10 cellular contexts compared by ENCODE assay signal in the genomic region with DNA sequence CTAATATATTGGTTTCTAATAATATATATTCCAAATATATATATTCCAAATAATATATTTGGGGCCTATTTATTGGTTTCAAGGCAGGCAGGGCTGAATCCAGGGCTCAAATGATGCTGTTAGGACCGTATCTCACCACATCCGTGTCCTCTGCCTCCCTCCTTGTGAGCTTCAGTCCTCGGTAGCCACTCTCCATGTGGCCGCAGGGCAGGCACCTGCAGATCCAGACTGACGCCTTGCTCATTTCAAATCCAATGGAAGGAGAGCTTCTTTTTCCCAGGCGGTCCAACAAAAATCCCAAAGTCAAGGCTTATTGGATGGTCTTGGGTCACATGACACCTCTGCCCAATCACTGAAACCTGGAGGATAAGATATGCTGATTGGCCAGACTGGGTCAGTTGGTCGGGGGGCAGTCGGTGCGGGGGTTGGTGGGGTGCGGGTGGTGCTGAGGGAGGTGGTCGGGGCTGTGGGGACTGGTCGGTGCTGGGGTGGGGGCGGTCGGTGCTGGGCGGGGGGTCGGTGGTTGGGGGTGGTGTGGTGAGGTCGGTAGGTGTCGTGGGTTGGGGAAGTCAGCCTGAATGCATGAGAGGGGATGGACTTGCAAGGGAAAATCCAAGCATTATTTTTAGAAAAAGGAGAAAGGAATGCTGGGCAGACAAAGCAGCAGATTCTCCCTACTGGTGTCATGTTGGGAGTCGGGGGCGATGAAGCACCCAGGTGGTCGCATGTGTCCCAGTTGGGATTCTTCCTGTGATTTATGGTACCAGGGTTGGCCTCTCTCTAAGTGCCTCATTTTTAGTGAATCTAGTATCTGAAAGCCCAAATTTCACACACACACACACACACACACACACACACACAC.
A peak's percentile ranks its signal among the peaks of the same experiment; 100 is the strongest.
DNase-seq lines count a peak whose midpoint lies in the region; ATAC-seq and TF ChIP-seq lines count a peak whose summit lies in the region.
"Had no signal": no experiment of that assay in that cellular context is flagged by ENCODE, and none has a peak within 500 bp of the region (broad histone marks: within the 10 kb centered on the region; RNA-seq: fewer than 3 reads in every experiment).

No MANE protein-coding gene starts in this region.

- H3K4me1 Mint-ChIP-seq in CD8-positive, alpha-beta memory T cell: peaks cover 36 to 45% (median 38%) of the 10 kb centered on the region in 3 donors

- no peak for TF ChIP-seq CTCF in esophagus squamous epithelium (IDR thresholded peaks at IDR 0.05)
- TF ChIP-seq CTCF in osteoblast (IDR thresholded peaks at IDR 0.05; ENCODE audit: extremely low read depth, low read depth, low read length): no peak

- CTCF ChIA-PET in CD8-positive, alpha-beta memory T cell (lab: Charles Lee): interaction anchor here (0.8 to 1.5 kb wide), 3 partner anchors 10 to 66 kb away, joined by 3 to 10 read pairs (median 3); no protein-coding TSS in a partner anchor

- no peaks in the 10 kb centered on the region for H3K9me3 ChIP-seq in CD8-positive, alpha-beta memory T cell (ENCODE audit: low read length)
- H3K9me3 ChIP-seq in NT2/D1 (ENCODE audit: insufficient read depth, low read length) (no peaks in the 10 kb centered on the region), esophagus squamous epithelium (no peaks in the 10 kb centered on the region), osteoblast (ENCODE audit: low read depth, low read length) (no peaks in the 10 kb centered on the region)

- no peaks in the 10 kb centered on the region for H3K27me3 ChIP-seq in CD8-positive, alpha-beta memory T cell (ENCODE audit: insufficient read depth, low read length, poor library complexity, severe bottlenecking)
- H3K27me3 ChIP-seq in NT2/D1 (ENCODE audit: insufficient read depth, insufficient read length) (no peaks in the 10 kb centered on the region), esophagus squamous epithelium (peaks cover 0 to 5% (median 0%) of the 10 kb centered on the region in 4 donors), osteoblast (ENCODE audit: insufficient read depth, low read length) (no peaks in the 10 kb centered on the region)

- H3K36me3 ChIP-seq in CD8-positive, alpha-beta memory T cell (ENCODE audit: insufficient read depth, low read length): peaks cover 5% of the 10 kb centered on the region
- H3K36me3 ChIP-seq in NT2/D1 (ENCODE audit: insufficient read depth, insufficient read length, low read length) (peaks cover 34% of the 10 kb centered on the region), esophagus squamous epithelium (no peaks in the 10 kb centered on the region), osteoblast (ENCODE audit: insufficient read depth, low read length) (no peaks in the 10 kb centered on the region)

- H3K27me3 Mint-ChIP-seq in CD8-positive, alpha-beta memory T cell: peaks cover 1 to 5% of the 10 kb centered on the region in 2 donors

- WGBS in esophagus squamous epithelium, 2 donors: 89 to 90% methylated on average over 11 to 18 of the region's 21 CpGs

- no peak overlapping the region for H3K27ac ChIP-seq in CD8-positive, alpha-beta memory T cell (ENCODE audit: low read depth, low read length)
- H3K27ac ChIP-seq in esophagus squamous epithelium (peak overlapping the region; percentile 43 to 85 (median 80)), osteoblast (ENCODE audit: low read depth, low read length) (peak overlapping the region; percentile 73)

- H3K9me3 Mint-ChIP-seq in CD8-positive, alpha-beta memory T cell: no peaks in the 10 kb centered on the region
- H3K9me3 Mint-ChIP-seq: CD4-positive, CD25-positive, alpha-beta regulatory T cell had no signal

- peaks cover 0 to 2% (median 1%) of the 10 kb centered on the region in 3 donors for H3K36me3 Mint-ChIP-seq in CD8-positive, alpha-beta memory T cell

- no peak overlapping the region for H3K4me3 ChIP-seq in CD8-positive, alpha-beta memory T cell (ENCODE audit: low read length)
- no peak overlapping the region for H3K4me3 ChIP-seq in NT2/D1 (ENCODE audit: insufficient read length, low read depth)
- no peak overlapping the region for H3K4me3 ChIP-seq in esophagus squamous epithelium
- H3K4me3 ChIP-seq in osteoblast (ENCODE audit: insufficient read depth, low read length): no peak overlapping the region

- ATAC-seq in GM21360 (IDR thresholded peaks at IDR 0.05; ENCODE audit: unreplicated experiment): no peak
- ATAC-seq in HG03196 (IDR thresholded peaks at IDR 0.05; ENCODE audit: unreplicated experiment): no peak
- ATAC-seq in GM18517 (IDR thresholded peaks at IDR 0.05; ENCODE audit: unreplicated experiment): no peak

- H3K79me2 ChIP-seq in osteoblast (ENCODE audit: insufficient read depth, low read length): no peaks in the 10 kb centered on the region

- peak overlapping the region; percentile 78 for H3K9ac ChIP-seq in NT2/D1 (ENCODE audit: insufficient read length, low read depth)

- POLR2A ChIA-PET in CD8-positive, alpha-beta memory T cell (lab: Charles Lee): interaction anchor here (0.6 kb wide), 1 partner anchor 508 kb away, joined by 10 read pairs; no protein-coding TSS in a partner anchor

- peaks cover 17% of the 10 kb centered on the region for H3K4me1 ChIP-seq in CD8-positive, alpha-beta memory T cell (ENCODE audit: insufficient read depth, low read length)
- H3K4me1 ChIP-seq in NT2/D1 (ENCODE audit: insufficient read depth, insufficient read length): peaks cover 70% of the 10 kb centered on the region
- H3K4me1 ChIP-seq in esophagus squamous epithelium: peaks cover 0 to 16% (median 15%) of the 10 kb centered on the region in 3 donors
- H3K4me1 ChIP-seq in osteoblast (ENCODE audit: insufficient read depth, low read length): peaks cover 22% of the 10 kb centered on the region

- no peaks in the 10 kb centered on the region for H4K20me1 ChIP-seq in osteoblast (ENCODE audit: insufficient read depth, low read length)

- H2AFZ ChIP-seq in osteoblast (ENCODE audit: low read length): no peak overlapping the region

- H3K4me3 Mint-ChIP-seq in CD8-positive, alpha-beta memory T cell: peak overlapping the region in 6 of 7 donors; percentile 12 to 89 (median 68)

- intact Hi-C loops in esophagus squamous epithelium (cut with DNase I): no loop called here

- H3K4me2 ChIP-seq in osteoblast (ENCODE audit: insufficient read depth, low read length): no peak overlapping the region

- DNase-seq in CD8-positive, alpha-beta memory T cell: no peak
- DNase-seq in NT2/D1 (ENCODE audit: low read depth, low spot score) (no peak), esophagus squamous epithelium (lab: John Stamatoyannopoulos, UW) (no peak), osteoblast (ENCODE audit: insufficient read length, low spot score, missing footprints) (peak; percentile 68), midbrain (lab: John Stamatoyannopoulos, UW) (no peak)
- DNase-seq: NCI-H187 had no signal

- peak overlapping the region in 7 of 8 donors; percentile 61 to 94 (median 79) for H3K27ac Mint-ChIP-seq in CD8-positive, alpha-beta memory T cell

- TF ChIP-seq POLR2A in esophagus squamous epithelium (IDR thresholded peaks at IDR 0.05): no peak
